In the genomic region with DNA sequence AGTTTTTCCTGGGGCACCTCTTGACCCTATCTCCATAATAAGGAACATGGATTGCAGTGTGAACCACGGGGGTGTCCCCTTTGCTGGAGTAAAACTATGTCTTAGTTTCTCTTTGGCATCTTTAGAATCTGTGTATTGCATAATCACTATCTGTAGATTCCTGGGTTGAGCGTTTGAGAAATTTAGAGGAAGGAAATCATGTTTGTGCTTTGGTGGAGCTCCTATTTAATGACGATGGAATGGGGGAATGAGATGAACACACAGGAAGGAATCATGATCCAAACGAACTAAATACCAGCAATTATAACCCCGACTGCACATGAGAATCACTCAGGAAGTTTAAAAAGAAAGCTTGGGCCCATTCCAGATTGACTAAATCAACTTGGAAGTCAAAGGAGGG, we compare ENCODE assay signal across 1 cellular context.
A peak's percentile ranks its signal among the peaks of the same experiment; 100 is the strongest.
TF ChIP-seq lines count a peak whose summit lies in the region.

No MANE protein-coding gene starts in this region.

TF ChIP-seq in K562, 482 proteins besides CTCF, POLR2A, EP300 and RAD21:
- TF ChIP-seq HNRNPH1 (optimal IDR thresholded peaks at IDR 0.05; ENCODE audit: low read depth, low read length) (no peak), CEBPB (tag; IDR thresholded peaks at IDR 0.05) (peak; percentile 93), CEBPG (CRISPR knock-in tag; IDR thresholded peaks at IDR 0.05) (peak; percentile 64; the same call in 1 of the 2 replicates), CEBPG (tag; conservative IDR thresholded peaks at IDR 0.05 in 1 of 2, IDR thresholded peaks at IDR 0.05 in 1 of 2) (peak; percentile 83 to 88), SIRT6 (IDR thresholded peaks at IDR 0.05; ENCODE audit: low read depth, low read length) (no peak), HMG20B (CRISPR knock-in tag; IDR thresholded peaks at IDR 0.05) (no peak)
- TF ChIP-seq, protein P1, sequence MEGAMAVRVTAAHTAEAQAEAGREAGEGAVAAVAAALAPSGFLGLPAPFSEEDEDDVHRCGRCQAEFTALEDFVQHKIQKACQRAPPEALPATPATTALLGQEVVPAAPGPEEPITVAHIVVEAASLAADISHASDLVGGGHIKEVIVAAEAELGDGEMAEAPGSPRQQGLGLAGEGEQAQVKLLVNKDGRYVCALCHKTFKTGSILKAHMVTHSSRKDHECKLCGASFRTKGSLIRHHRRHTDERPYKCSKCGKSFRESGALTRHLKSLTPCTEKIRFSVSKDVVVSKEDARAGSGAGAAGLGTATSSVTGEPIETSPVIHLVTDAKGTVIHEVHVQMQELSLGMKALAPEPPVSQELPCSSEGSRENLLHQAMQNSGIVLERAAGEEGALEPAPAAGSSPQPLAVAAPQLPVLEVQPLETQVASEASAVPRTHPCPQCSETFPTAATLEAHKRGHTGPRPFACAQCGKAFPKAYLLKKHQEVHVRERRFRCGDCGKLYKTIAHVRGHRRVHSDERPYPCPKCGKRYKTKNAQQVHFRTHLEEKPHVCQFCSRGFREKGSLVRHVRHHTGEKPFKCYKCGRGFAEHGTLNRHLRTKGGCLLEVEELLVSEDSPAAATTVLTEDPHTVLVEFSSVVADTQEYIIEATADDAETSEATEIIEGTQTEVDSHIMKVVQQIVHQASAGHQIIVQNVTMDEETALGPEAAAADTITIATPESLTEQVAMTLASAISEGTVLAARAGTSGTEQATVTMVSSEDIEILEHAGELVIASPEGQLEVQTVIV (CRISPR knock-in tag; IDR thresholded peaks at IDR 0.05; ENCODE audit: borderline replicate concordance) = no peak
- TF ChIP-seq, protein P2, sequence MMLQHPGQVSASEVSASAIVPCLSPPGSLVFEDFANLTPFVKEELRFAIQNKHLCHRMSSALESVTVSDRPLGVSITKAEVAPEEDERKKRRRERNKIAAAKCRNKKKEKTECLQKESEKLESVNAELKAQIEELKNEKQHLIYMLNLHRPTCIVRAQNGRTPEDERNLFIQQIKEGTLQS (IDR thresholded peaks at IDR 0.05) = peak; percentile 45
- TF ChIP-seq, protein P2 (CRISPR knock-in tag; conservative IDR thresholded peaks at IDR 0.05) = no peak
